14 cellular contexts compared by ENCODE assay signal in the genomic region with DNA sequence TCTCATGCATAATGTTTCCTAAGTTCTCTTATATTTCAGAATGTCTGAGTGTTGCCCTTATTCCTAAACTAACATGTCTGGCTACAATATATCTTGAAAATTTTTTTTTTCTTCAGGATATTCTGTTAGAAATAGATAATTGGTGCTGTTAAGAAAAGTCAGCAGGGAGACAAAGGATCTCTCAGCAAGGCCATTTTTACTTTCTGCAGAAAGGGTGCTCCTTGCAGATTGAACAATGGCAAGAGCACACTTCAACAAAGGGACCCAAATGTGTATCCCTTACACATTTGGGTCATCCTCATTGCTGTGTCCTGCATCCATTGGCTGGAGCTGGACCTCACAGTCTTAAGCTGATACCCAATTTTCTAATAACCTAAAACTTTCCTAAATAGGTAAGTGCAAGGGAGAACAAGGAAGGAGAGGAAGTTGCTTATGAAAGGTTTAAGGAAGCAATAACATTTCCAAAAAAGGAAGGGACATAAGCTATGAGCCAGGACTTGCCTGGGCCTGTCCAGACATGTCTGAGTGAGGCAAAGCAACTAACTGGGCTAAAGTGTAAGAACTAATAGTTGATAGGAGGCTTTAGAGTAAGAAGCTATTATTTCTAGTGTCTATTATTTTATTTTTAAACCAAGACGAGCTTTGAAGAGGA.
DNase-seq lines count a peak whose midpoint lies in the region; ATAC-seq and TF ChIP-seq lines count a peak whose summit lies in the region.
"Had no signal": no experiment of that assay in that cellular context is flagged by ENCODE, and none has a peak within 500 bp of the region (broad histone marks: within the 10 kb centered on the region; RNA-seq: fewer than 3 reads in every experiment).

No MANE protein-coding gene starts in this region.

- no peak overlapping the region for H3K4me3 Mint-ChIP-seq in brain
- H3K4me3 Mint-ChIP-seq: central memory CD8-positive, alpha-beta T cell had no signal

- no peaks in the 10 kb centered on the region for H3K27me3 Mint-ChIP-seq in brain

- no peak for TF ChIP-seq CTCF in brain (conservative IDR thresholded peaks at IDR 0.05)

- peak; percentile 10 for DNase-seq in DMS79 (lab: John Stamatoyannopoulos, UW)
- no peak for DNase-seq in DMS79 treated with DMSO at 0.1 percent for 48 hours (lab: John Stamatoyannopoulos, UW)
- peak; percentile 69 for DNase-seq in KBM-7
- peak; percentile 15 to 33 for DNase-seq in lung microvascular endothelial cell (ENCODE audit: low read depth in 2 of 2)
- DNase-seq in substantia nigra (lab: John Stamatoyannopoulos, UW) = no peak
- no peak for DNase-seq in T-helper 2 cell
- DNase-seq: activated naive CD4-positive, alpha-beta T cell treated with anti-CD3 and anti-CD28 coated beads, Interleukin-2, amount 50 U/mL, for 16 hours; NCI-H146; NCI-H510A treated with DMSO at 0.1 percent for 48 hours; T1000 had no signal

- in situ Hi-C loops in KBM-7 (cut with MboI; ENCODE audit: low pct_unique_long_range_greater_than_20kb, low sequenced_read_pairs) = no loop called here

- no peak for ATAC-seq in HG02970 (IDR thresholded peaks at IDR 0.05; ENCODE audit: low FRiP score, unreplicated experiment)

- peaks cover 24% of the 10 kb centered on the region for H3K4me1 Mint-ChIP-seq in brain
- H3K4me1 Mint-ChIP-seq: central memory CD8-positive, alpha-beta T cell had no signal

- peaks cover 3% of the 10 kb centered on the region for H3K36me3 Mint-ChIP-seq in brain

- H3K27ac Mint-ChIP-seq in brain = peak overlapping the region; percentile 16 to 78 (median 66)

- H3K9me3 Mint-ChIP-seq in brain = peaks cover 2 to 17% (median 6%) of the 10 kb centered on the region in 5 experiments

- no peak overlapping the region for H3K27ac ChIP-seq in substantia nigra (ENCODE audit: low read depth, low read length, poor library complexity, severe bottlenecking)
- H3K27ac ChIP-seq: RWPE1 had no signal

Comparison
In these comparisons a context has a peak if more than half of its experiments do, and no peak if none do; other contexts are left out.
1. DNase-seq: peak in DMS79 (single experiment), KBM-7 (single experiment) and lung microvascular endothelial cell (2 of 2); none in DMS79 treated with DMSO at 0.1 percent for 48 hours (single experiment), substantia nigra (0 of 49) and T-helper 2 cell (0 of 5).